In the genomic region with DNA sequence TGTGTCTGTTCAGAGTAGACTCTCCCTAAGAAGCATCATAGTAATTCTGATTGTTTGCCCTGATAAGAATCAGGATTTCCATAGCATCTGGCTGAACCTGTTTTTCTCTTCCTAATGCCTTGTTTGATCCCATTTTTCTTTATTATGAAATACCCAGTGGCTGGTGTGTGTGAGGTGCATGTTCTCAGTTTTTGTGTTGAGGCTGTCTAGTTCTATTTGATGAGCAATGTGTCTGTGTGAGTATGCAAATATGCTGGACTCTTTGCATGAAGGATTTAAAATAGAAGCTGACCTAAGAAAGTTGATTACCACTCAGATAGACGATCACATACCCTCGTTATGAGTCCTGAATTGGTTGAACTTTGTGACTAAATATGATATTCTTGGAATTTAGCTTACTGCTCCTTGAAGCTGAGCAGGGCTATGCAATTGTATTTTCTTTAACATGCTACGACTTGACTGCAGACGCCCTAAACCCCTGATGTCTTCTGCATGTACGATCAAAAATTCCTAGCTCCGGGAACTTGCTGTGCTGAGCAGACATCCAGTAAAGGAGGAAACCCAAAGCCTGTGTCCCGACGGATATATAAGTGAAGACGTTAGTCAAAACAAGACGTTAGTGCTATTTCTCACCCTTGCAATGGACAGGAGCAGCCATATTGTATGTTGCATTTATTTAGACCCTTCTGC, we compare ENCODE assay signal across 9 cellular contexts. TPM values are rescaled to one million over a fixed set of nuclear protein-coding genes. Genes with fewer than 3 reads are reported as not detected.
A peak's percentile ranks its signal among the peaks of the same experiment; 100 is the strongest.
DNase-seq lines count a peak whose midpoint lies in the region; ATAC-seq and TF ChIP-seq lines count a peak whose summit lies in the region.
"Had no signal": no experiment of that assay in that cellular context is flagged by ENCODE, and none has a peak within 500 bp of the region (broad histone marks: within the 10 kb centered on the region; RNA-seq: fewer than 3 reads in every experiment).

No MANE protein-coding gene starts in this region.

- DNase-seq in dorsolateral prefrontal cortex (no peak), head of caudate nucleus (no peak), NOMO-1 (lab: John Stamatoyannopoulos, UW; ENCODE audit: unreplicated experiment in 2 of 2) (no peak), NCI-H774 (lab: John Stamatoyannopoulos, UW) (no peak)
- DNase-seq: anterior cingulate cortex had no signal

- no peak overlapping the region for H3K4me3 Mint-ChIP-seq in nephron

- H3K9me3 Mint-ChIP-seq in nephron, result no peaks in the 10 kb centered on the region

- H3K27me3 Mint-ChIP-seq in nephron (ENCODE audit: low read depth), result no peaks in the 10 kb centered on the region

- peak; percentile 65 for ATAC-seq in GM18870 (IDR thresholded peaks at IDR 0.05; ENCODE audit: unreplicated experiment)
- peak; percentile 60 for ATAC-seq in HG02852 (IDR thresholded peaks at IDR 0.05; ENCODE audit: unreplicated experiment)
- ATAC-seq in SK-N-SH treated with all-trans-retinoic acid at 6 μM for 48 hours, result peak; percentile 43

- peaks cover 61% of the 10 kb centered on the region for H3K4me1 Mint-ChIP-seq in nephron

- no peaks in the 10 kb centered on the region for H3K27me3 ChIP-seq in dorsolateral prefrontal cortex

- H3K27ac Mint-ChIP-seq in nephron, result peak overlapping the region; percentile 49 to 81 (median 75)

- no peak for TF ChIP-seq CTCF in nephron (IDR thresholded peaks at IDR 0.05; ENCODE audit: unreplicated experiment in 3 of 3)
- no peak for TF ChIP-seq CTCF in dorsolateral prefrontal cortex (IDR thresholded peaks at IDR 0.05 in 54 of 56, conservative IDR thresholded peaks at IDR 0.05 in 2 of 56; ENCODE audit: low read depth in 1 of 56, partially characterized antibody in 56 of 56)

- peaks cover 41% of the 10 kb centered on the region for H3K36me3 Mint-ChIP-seq in nephron (ENCODE audit: low read depth)

- H3K4me3 ChIP-seq in dorsolateral prefrontal cortex, result no peak overlapping the region

- intact Hi-C loops in dorsolateral prefrontal cortex (cut with DNase I), result no loop called here
- intact Hi-C loops in head of caudate nucleus (cut with DNase I), result loop anchor here (5.0 kb wide), 1 partner anchor 50 kb away; a partner anchor contains a TSS

- peak overlapping the region in 29 of 59 donors; percentile 0 to 54 (median 33) for H3K27ac ChIP-seq in dorsolateral prefrontal cortex

TF ChIP-seq in SK-N-SH treated with all-trans-retinoic acid at 6 μM for 48 hours, 23 proteins besides CTCF, POLR2A, EP300 and RAD21:
- TF ChIP-seq ZNF8 (CRISPR knock-in tag; IDR thresholded peaks at IDR 0.05), result no peak
- no peak for TF ChIP-seq ESRRG (CRISPR knock-in tag; IDR thresholded peaks at IDR 0.05)

RNA-seq across cellular contexts. Expression of a gene that starts 51.3 kb away (rescaled TPM):
- total RNA-seq in dorsolateral prefrontal cortex, result 10 to 100 TPM; 26.2 to 78.3 (median 51.7) TPM
